ENCODE assay signal across 8 cellular contexts in genomic region chr17:7043544-7044268, GRCh38. TPM values are rescaled to one million over a fixed set of nuclear protein-coding genes. Genes with fewer than 3 reads are reported as not detected.
A peak's percentile ranks its signal among the peaks of the same experiment; 100 is the strongest.
DNase-seq lines count a peak whose midpoint lies in the region; ATAC-seq and TF ChIP-seq lines count a peak whose summit lies in the region.

Gene SLC16A11 (minus strand): TSS chr17:7044092. CDS start chr17:7043513, 579 bp downstream.

- peaks cover 39% of the 10 kb centered on the region for H3K4me1 ChIP-seq in effector memory CD4-positive, alpha-beta T cell (ENCODE audit: control insufficient read depth, insufficient read depth, low read length, poor library complexity, severe bottlenecking)
- H3K4me1 ChIP-seq in muscle layer of colon (ENCODE audit: insufficient read depth, low read length) (peaks cover 10% of the 10 kb centered on the region), upper lobe of left lung (peaks cover 33 to 48% (median 40%) of the 10 kb centered on the region in 4 donors)

- peak within 1 kb of the TSS; percentile 48 for H3K4me3 ChIP-seq in effector memory CD4-positive, alpha-beta T cell (ENCODE audit: insufficient read depth, low read depth, low read length, poor library complexity, severe bottlenecking)
- H3K4me3 ChIP-seq in muscle layer of colon (ENCODE audit: low read depth in 1 of 2, low read length in 2 of 2) (peak within 1 kb of the TSS; percentile 49 to 55), upper lobe of left lung (peak within 1 kb of the TSS; percentile 1 to 59 (median 50))

- no peak within 1 kb of the TSS for H3K9ac ChIP-seq in muscle layer of colon (ENCODE audit: low read length)

- peak; percentile 53 for DNase-seq in activated CD4-positive, alpha-beta T cell treated with anti-CD3 and anti-CD28 coated beads for 48 hours
- DNase-seq in activated CD4-positive, alpha-beta T cell treated with anti-CD3 and anti-CD28 coated beads, Interleukin-2, amount 50 U/mL, for 4 hours = no peak
- DNase-seq in effector memory CD4-positive, alpha-beta T cell = no peak
- DNase-seq in upper lobe of left lung = peak; percentile 68 to 91
- DNase-seq in SW480 (ENCODE audit: low spot score) = no peak

- no peak for TF ChIP-seq EP300 in upper lobe of left lung (IDR thresholded peaks at IDR 0.05)

- TF ChIP-seq POLR2A in upper lobe of left lung (IDR thresholded peaks at IDR 0.05) = peak in 2 of 4 donors; percentile 10 to 58

- no peak within 1 kb of the TSS for H3K27ac Mint-ChIP-seq in T-helper 1 cell treated with Interleukin-12 subunit alpha and Interleukin-12 subunit beta and Interleukin-4 antibody, amounts not matched to agents 30 μg/mL and 1 μg/mL, for 36 hours

- H3K9me3 Mint-ChIP-seq in T-helper 1 cell treated with Interleukin-12 subunit alpha and Interleukin-12 subunit beta and Interleukin-4 antibody, amounts not matched to agents 30 μg/mL and 1 μg/mL, for 36 hours = no peaks in the 10 kb centered on the region

- WGBS in upper lobe of left lung, 2 donors = 9 to 27% methylated on average over 14 to 40 of the region's 58 CpGs

- no peaks in the 10 kb centered on the region for H3K9me3 ChIP-seq in effector memory CD4-positive, alpha-beta T cell (ENCODE audit: control insufficient read depth, low read length)
- H3K9me3 ChIP-seq in muscle layer of colon (ENCODE audit: low read length) (no peaks in the 10 kb centered on the region), upper lobe of left lung (no peaks in the 10 kb centered on the region)

- no peaks in the 10 kb centered on the region for H3K27me3 ChIP-seq in effector memory CD4-positive, alpha-beta T cell (replicated peaks; ENCODE audit: control insufficient read depth, insufficient read depth, low read length, poor library complexity, severe bottlenecking)
- H3K27me3 ChIP-seq in muscle layer of colon (ENCODE audit: control insufficient read depth in 1 of 2, insufficient read depth in 2 of 2, low read length in 2 of 2) (peaks cover 0 to 25% of the 10 kb centered on the region in 2 donors), upper lobe of left lung (peaks cover 0 to 23% (median 6%) of the 10 kb centered on the region in 4 donors)

- peak; percentile 56 to 67 for ATAC-seq in upper lobe of left lung (ENCODE audit: low FRiP score in 2 of 2)
- no peak for ATAC-seq in HG02623 (IDR thresholded peaks at IDR 0.05; ENCODE audit: unreplicated experiment)

- peak within 1 kb of the TSS; percentile 42 for H3K4me3 Mint-ChIP-seq in T-helper 1 cell treated with Interleukin-12 subunit alpha and Interleukin-12 subunit beta and Interleukin-4 antibody, amounts not matched to agents 30 μg/mL and 1 μg/mL, for 36 hours

- peak within 1 kb of the TSS; percentile 29 for H3K27ac ChIP-seq in effector memory CD4-positive, alpha-beta T cell (ENCODE audit: insufficient read depth, low read length, poor library complexity, severe bottlenecking)
- H3K27ac ChIP-seq in muscle layer of colon (ENCODE audit: low read depth, low read length) = peak within 1 kb of the TSS; percentile 58
- peak within 1 kb of the TSS; percentile 63 to 84 (median 73) for H3K27ac ChIP-seq in upper lobe of left lung

- no peak for TF ChIP-seq CTCF in upper lobe of left lung (IDR thresholded peaks at IDR 0.05)

- H3K36me3 Mint-ChIP-seq in T-helper 1 cell treated with Interleukin-12 subunit alpha and Interleukin-12 subunit beta and Interleukin-4 antibody, amounts not matched to agents 30 μg/mL and 1 μg/mL, for 36 hours (ENCODE audit: low read depth) = peaks cover 2% of the 10 kb centered on the region

- H3K27me3 Mint-ChIP-seq in T-helper 1 cell treated with Interleukin-12 subunit alpha and Interleukin-12 subunit beta and Interleukin-4 antibody, amounts not matched to agents 30 μg/mL and 1 μg/mL, for 36 hours (ENCODE audit: low read depth) = peaks cover 18% of the 10 kb centered on the region

- peaks cover 23% of the 10 kb centered on the region for H3K4me1 Mint-ChIP-seq in T-helper 1 cell treated with Interleukin-12 subunit alpha and Interleukin-12 subunit beta and Interleukin-4 antibody, amounts not matched to agents 30 μg/mL and 1 μg/mL, for 36 hours (ENCODE audit: low read depth)

- no peaks in the 10 kb centered on the region for H3K36me3 ChIP-seq in effector memory CD4-positive, alpha-beta T cell (ENCODE audit: control insufficient read depth, insufficient read depth, low read length)
- no peaks in the 10 kb centered on the region for H3K36me3 ChIP-seq in muscle layer of colon (ENCODE audit: insufficient read depth, low read length)
- no peaks in the 10 kb centered on the region for H3K36me3 ChIP-seq in upper lobe of left lung

RNA-seq across cellular contexts. Expression of gene SLC16A11, which starts in this region (rescaled TPM):
- total RNA-seq in upper lobe of left lung = 10 to 100 TPM in 2 of 6 donors, 1 to 10 TPM in 4; 2.7 to 35.0 (median 6.1) TPM

Comparison
In these comparisons a context has a peak if more than half of its experiments do, and no peak if none do; other contexts are left out.
1. DNase-seq: peak in activated CD4-positive, alpha-beta T cell treated with anti-CD3 and anti-CD28 coated beads for 48 hours (single experiment) and upper lobe of left lung (2 of 2); none in activated CD4-positive, alpha-beta T cell treated with anti-CD3 and anti-CD28 coated beads, Interleukin-2, amount 50 U/mL, for 4 hours (0 of 2), effector memory CD4-positive, alpha-beta T cell (0 of 3) and SW480 (single experiment).
2. Peak in every context shown above with its lines, with median percentiles within 50 percentile points of each other: H3K27ac ChIP-seq and H3K4me3 ChIP-seq.